In the genomic region with DNA sequence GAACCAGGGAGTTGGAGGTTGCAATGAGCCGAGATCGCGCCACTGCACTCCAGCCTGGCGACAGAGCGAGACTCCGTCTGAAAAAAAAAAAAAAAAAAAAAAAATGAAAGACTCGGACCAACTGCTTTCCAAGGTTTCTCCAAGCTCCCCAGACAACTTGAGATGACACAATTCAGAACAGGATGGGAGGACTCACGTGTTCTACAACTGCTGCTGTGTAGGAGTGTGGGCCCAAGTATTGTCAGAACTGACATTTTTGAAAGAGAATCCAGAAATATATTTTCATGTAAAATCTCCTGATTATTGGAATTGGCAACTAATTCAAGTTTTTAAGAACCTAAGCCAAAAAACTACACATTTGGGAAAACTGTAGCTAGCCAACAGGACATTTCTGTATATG, we compare ENCODE assay signal across 19 cellular contexts.
"Had no signal": no experiment of that assay in that cellular context is flagged by ENCODE, and none has a peak within 500 bp of the region (broad histone marks: within the 10 kb centered on the region; RNA-seq: fewer than 3 reads in every experiment).

No MANE protein-coding gene starts in this region.

- ATAC-seq: naive thymus-derived CD8-positive, alpha-beta T cell; sciatic nerve had no signal

- H3K4me3 ChIP-seq: lower lobe of right lung, pancreas, skin epidermis, stomach, testis, thyroid gland, transverse colon, upper lobe of left lung, vagina had no signal

- H3K27ac ChIP-seq: lower lobe of right lung, pancreas, skin epidermis, stomach, testis, thyroid gland, transverse colon, upper lobe of left lung, vagina had no signal

- H3K27me3 ChIP-seq: pancreas, stomach, testis, thyroid gland, transverse colon, upper lobe of left lung, vagina had no signal

- DNase-seq: immature natural killer cell; kidney; lower lobe of right lung; mesenchymal stem cell; naive thymus-derived CD8-positive, alpha-beta T cell; pancreas; stimulated activated CD4-positive, alpha-beta T cell treated with anti-CD3 and anti-CD28 coated beads, Interleukin-12 subunit alpha, Interleukin-12 subunit beta, amount 100 ng/mL, for 4 hours; stimulated activated CD4-positive, alpha-beta T cell treated with anti-CD3 and anti-CD28 coated beads, Interleukin-15, amount 100 ng/mL, for 24 hours; stimulated activated CD4-positive, alpha-beta T cell treated with anti-CD3 and anti-CD28 coated beads, Interleukin-2, amount 100 ng/mL, for 24 hours; stimulated activated CD4-positive, alpha-beta T cell treated with anti-CD3 and anti-CD28 coated beads, Interleukin-4, amount 100 ng/mL, for 1 hour; stimulated activated naive B cell treated with anti-CD40 and anti-IgM and Interleukin-4, amounts not matched to agents 10 μg/mL and 1 μg/mL and 100 μg/mL, for 72 hours; stomach; testis; thyroid gland; transverse colon; upper lobe of left lung had no signal

- H3K9me3 ChIP-seq: lower lobe of right lung, pancreas, stomach, testis, thyroid gland, transverse colon, upper lobe of left lung, vagina had no signal

- H3K36me3 ChIP-seq: lower lobe of right lung, pancreas, stomach, thyroid gland, transverse colon, upper lobe of left lung, vagina had no signal

- H3K4me1 ChIP-seq: lower lobe of right lung, testis, thyroid gland, transverse colon, vagina had no signal
